ENCODE assay signal across 8 cellular contexts in genomic region chr14:24327914-24328313, GRCh38. TPM values are rescaled to one million over a fixed set of nuclear protein-coding genes. Genes with fewer than 3 reads are reported as not detected.
A peak's percentile ranks its signal among the peaks of the same experiment; 100 is the strongest.
DNase-seq lines count a peak whose midpoint lies in the region; ATAC-seq and TF ChIP-seq lines count a peak whose summit lies in the region.
"Not testable (repeated sequence)": the region's sequence is repeated elsewhere in the genome, so short reads cannot be mapped to it uniquely, and the experiment has no call there.
"Had no signal": no experiment of that assay in that cellular context is flagged by ENCODE, and none has a peak within 500 bp of the region (broad histone marks: within the 10 kb centered on the region; RNA-seq: fewer than 3 reads in every experiment).

No MANE protein-coding gene starts in this region.

- not testable (repeated sequence) for TF ChIP-seq POLR2A in testis (IDR thresholded peaks at IDR 0.05)

- peaks cover 12% of the 10 kb centered on the region for H3K36me3 ChIP-seq in lower lobe of right lung
- not testable (repeated sequence) for H3K36me3 ChIP-seq in testis (ENCODE audit: low read depth, missing control alignments)

- intact Hi-C loops in lower lobe of right lung (cut with DNase I): loop anchor here (5.0 kb wide), 1 partner anchor 109 kb away; no protein-coding TSS in a partner anchor
- intact Hi-C loops in testis (cut with DNase I; ENCODE audit: low total_unique reads): not testable (repeated sequence)

- WGBS in testis, 2 donors: 20 to 46% methylated on average over 7 to 9 of the region's 9 CpGs

- H3K4me3 ChIP-seq in epithelial cell of proximal tubule (ENCODE audit: low read depth, low read length); lower lobe of right lung; testis: not testable (repeated sequence)

- H3K27me3 Mint-ChIP-seq in activated CD8-positive, alpha-beta memory T cell treated with anti-CD3 and anti-CD28 coated beads, Interleukin-2, amount 10 ng/mL, durations not matched to agents 7 days and 5 days: peaks cover 19% of the 10 kb centered on the region

- H3K4me1 Mint-ChIP-seq in activated CD8-positive, alpha-beta memory T cell treated with anti-CD3 and anti-CD28 coated beads, Interleukin-2, amount 10 ng/mL, durations not matched to agents 7 days and 5 days: peaks cover 54% of the 10 kb centered on the region

- CTCF ChIA-PET in activated CD8-positive, alpha-beta memory T cell treated with anti-CD3 and anti-CD28 coated beads, Interleukin-2, amount 10 ng/mL, durations not matched to agents 7 days and 5 days (lab: Charles Lee): interaction anchor here (1.2 to 25.2 kb wide), 5 partner anchors 18 to 102 kb away, joined by 3 to 854 read pairs (median 112); partner anchors contain the start of genes CBLN3, CIDEB, DHRS1 and KHNYN

- not testable (repeated sequence) for H3K4me3 Mint-ChIP-seq in activated CD8-positive, alpha-beta memory T cell treated with anti-CD3 and anti-CD28 coated beads, Interleukin-2, amount 10 ng/mL, durations not matched to agents 7 days and 5 days

- H3K4me1 ChIP-seq in lower lobe of right lung: peaks cover 48% of the 10 kb centered on the region
- not testable (repeated sequence) for H3K4me1 ChIP-seq in testis

- peak; percentile 40 for TF ChIP-seq CTCF in epithelial cell of proximal tubule (conservative IDR thresholded peaks at IDR 0.05; ENCODE audit: low read depth, low read length)
- TF ChIP-seq CTCF in lower lobe of right lung (IDR thresholded peaks at IDR 0.05): peak; percentile 63
- peak; percentile 55 to 78 (median 62) for TF ChIP-seq CTCF in testis (IDR thresholded peaks at IDR 0.05)

- H3K36me3 Mint-ChIP-seq in activated CD8-positive, alpha-beta memory T cell treated with anti-CD3 and anti-CD28 coated beads, Interleukin-2, amount 10 ng/mL, durations not matched to agents 7 days and 5 days: not testable (repeated sequence)

- H3K9me3 ChIP-seq in lower lobe of right lung, testis: not testable (repeated sequence)

- peak; percentile 46 for DNase-seq in EH (ENCODE audit: low read depth)
- DNase-seq in NCI-H460 (ENCODE audit: extremely low read depth, low read depth): peak; percentile 21
- DNase-seq in activated CD8-positive, alpha-beta memory T cell treated with anti-CD3 and anti-CD28 coated beads, Interleukin-2, amount 10 ng/mL, durations not matched to agents 7 days and 5 days: peak; percentile 57
- DNase-seq in epithelial cell of proximal tubule (ENCODE audit: low read depth): not testable (repeated sequence)
- DNase-seq in lower lobe of right lung: peak; percentile 74
- peak; percentile 77 for DNase-seq in testis

- H3K9me3 Mint-ChIP-seq in activated CD8-positive, alpha-beta memory T cell treated with anti-CD3 and anti-CD28 coated beads, Interleukin-2, amount 10 ng/mL, durations not matched to agents 7 days and 5 days (ENCODE audit: low read depth): not testable (repeated sequence)

- not testable (repeated sequence) for ATAC-seq in activated CD8-positive, alpha-beta memory T cell treated with anti-CD3 and anti-CD28 coated beads, Interleukin-2, amount 10 ng/mL, durations not matched to agents 7 days and 5 days; lower lobe of right lung

- H3K27ac ChIP-seq in lower lobe of right lung, testis: not testable (repeated sequence)

- H3K27me3 ChIP-seq in lower lobe of right lung (ENCODE audit: low read depth); testis: not testable (repeated sequence)

- H3K27ac Mint-ChIP-seq in activated CD8-positive, alpha-beta memory T cell treated with anti-CD3 and anti-CD28 coated beads, Interleukin-2, amount 10 ng/mL, durations not matched to agents 7 days and 5 days: not testable (repeated sequence)

RNA-seq across cellular contexts. Expression of gene ADCY4, which starts 7.0 kb away (rescaled TPM):
- total RNA-seq in NCI-H460 (2014; rRNA removed; shearing (Covaris generic)): 0.40 TPM in 1 of 2 replicates, not detected in the other
- 0.08 TPM in 1 of 2 replicates, not detected in the other for polyA plus RNA-seq in NCI-H460 (2014; cell fraction: nucleus; rRNA removed)
- total RNA-seq in activated CD8-positive, alpha-beta memory T cell treated with anti-CD3 and anti-CD28 coated beads, Interleukin-2, amount 10 ng/mL, durations not matched to agents 7 days and 5 days: 1 to 10 TPM; 1.6 to 3.4 TPM
- total RNA-seq in epithelial cell of proximal tubule: 1.6 and 8.0 TPM in 2 replicates
- total RNA-seq in lower lobe of right lung: 42.7 TPM
- total RNA-seq in testis: 10 to 100 TPM; 13.9 to 23.1 TPM
- polyA plus RNA-seq in testis (ENCODE audit: insufficient read depth, low read depth, low replicate concordance): 10.0 TPM
- total RNA-seq: myocyte, SJSA1 had no signal

RNA-seq across cellular contexts. Expression of gene RIPK3, which starts 11.9 kb away (rescaled TPM):
- total RNA-seq in NCI-H460 (2014; rRNA removed; shearing (Covaris generic)): not detected in 2 replicates
- polyA plus RNA-seq in NCI-H460 (2014; cell fraction: nucleus; rRNA removed): not detected in 2 replicates
- 10 to 100 TPM; 22.9 to 29.4 TPM for total RNA-seq in activated CD8-positive, alpha-beta memory T cell treated with anti-CD3 and anti-CD28 coated beads, Interleukin-2, amount 10 ng/mL, durations not matched to agents 7 days and 5 days
- 6.4 and 7.6 TPM in 2 replicates for total RNA-seq in epithelial cell of proximal tubule
- 27.9 TPM for total RNA-seq in lower lobe of right lung
- 10 to 100 TPM in 1 of 2 donors, 1 to 10 TPM in 1; 3.2 to 11.3 TPM for total RNA-seq in testis
- 2.8 TPM for polyA plus RNA-seq in testis (ENCODE audit: insufficient read depth, low read depth, low replicate concordance)
- total RNA-seq: myocyte, SJSA1 had no signal

RNA-seq across cellular contexts. Expression of gene LTB4R, which starts 16.6 kb away (rescaled TPM):
- total RNA-seq in NCI-H460 (2014; rRNA removed; shearing (Covaris generic)): 11.1 and 13.4 TPM in 2 replicates
- 102 and 176 TPM in 2 replicates for polyA plus RNA-seq in NCI-H460 (2014; cell fraction: nucleus; rRNA removed)
- 10 to 100 TPM; 15.6 to 32.5 TPM for total RNA-seq in activated CD8-positive, alpha-beta memory T cell treated with anti-CD3 and anti-CD28 coated beads, Interleukin-2, amount 10 ng/mL, durations not matched to agents 7 days and 5 days
- total RNA-seq in epithelial cell of proximal tubule (0.06 and 4.0 TPM in 2 replicates), lower lobe of right lung (14.1 TPM), testis (10 to 100 TPM; 10.3 to 10.9 TPM)
- 5.5 TPM for polyA plus RNA-seq in testis (ENCODE audit: insufficient read depth, low read depth, low replicate concordance)

RNA-seq across cellular contexts. Expression of gene LTB4R2, which starts 18.0 kb away (rescaled TPM):
- 7.7 and 8.6 TPM in 2 replicates for total RNA-seq in NCI-H460 (2014; rRNA removed; shearing (Covaris generic))
- polyA plus RNA-seq in NCI-H460 (2014; cell fraction: nucleus; rRNA removed): 108 and 148 TPM in 2 replicates
- total RNA-seq in activated CD8-positive, alpha-beta memory T cell treated with anti-CD3 and anti-CD28 coated beads, Interleukin-2, amount 10 ng/mL, durations not matched to agents 7 days and 5 days: 10 to 100 TPM; 12.6 to 18.8 TPM
- 1.3 and 2.7 TPM in 2 replicates for total RNA-seq in epithelial cell of proximal tubule
- 5.9 TPM for total RNA-seq in lower lobe of right lung
- 10 to 100 TPM; 23.4 to 28.1 TPM for total RNA-seq in testis
- 4.2 TPM for polyA plus RNA-seq in testis (ENCODE audit: insufficient read depth, low read depth, low replicate concordance)

RNA-seq across cellular contexts. Expression of gene CIDEB, which starts 20.1 kb away (rescaled TPM):
- total RNA-seq in NCI-H460 (2014; rRNA removed; shearing (Covaris generic)): not detected in 2 replicates
- polyA plus RNA-seq in NCI-H460 (2014; cell fraction: nucleus; rRNA removed): not detected in 2 replicates
- 10 to 100 TPM; 24.5 to 44.2 TPM for total RNA-seq in activated CD8-positive, alpha-beta memory T cell treated with anti-CD3 and anti-CD28 coated beads, Interleukin-2, amount 10 ng/mL, durations not matched to agents 7 days and 5 days
- total RNA-seq in epithelial cell of proximal tubule: 2.0 and 3.6 TPM in 2 replicates
- 16.4 TPM for total RNA-seq in lower lobe of right lung
- total RNA-seq in testis: 1 to 10 TPM; 3.8 to 6.6 TPM
- polyA plus RNA-seq in testis (ENCODE audit: insufficient read depth, low read depth, low replicate concordance): 7.0 TPM
- total RNA-seq: myocyte, SJSA1 had no signal
